ENCODE assay signal across 8 cellular contexts in genomic region chr4:112637552-112637866, GRCh38. TPM values are rescaled to one million over a fixed set of nuclear protein-coding genes. Genes with fewer than 3 reads are reported as not detected.
DNase-seq lines count a peak whose midpoint lies in the region; ATAC-seq, FAIRE-seq and TF ChIP-seq lines count a peak whose summit lies in the region.

No MANE protein-coding gene starts in this region.

- H3K4me1 Mint-ChIP-seq in T-helper 17 cell, result peaks cover 15% of the 10 kb centered on the region
- peaks cover 32% of the 10 kb centered on the region for H3K4me1 Mint-ChIP-seq in stimulated activated naive CD8-positive, alpha-beta T cell treated with anti-CD3 and anti-CD28 coated beads, Interleukin-15, amount 100 ng/mL, for 72 hours

- no peak overlapping the region for H2BK120ac ChIP-seq in mesenchymal stem cell (ENCODE audit: low read depth, low read length)

- H3K9me3 Mint-ChIP-seq in stimulated activated naive CD8-positive, alpha-beta T cell treated with anti-CD3 and anti-CD28 coated beads, Interleukin-15, amount 100 ng/mL, for 72 hours, result no peaks in the 10 kb centered on the region

- peaks cover 6% of the 10 kb centered on the region for H3K36me3 Mint-ChIP-seq in T-helper 17 cell (ENCODE audit: low read depth)

- BruUV-seq in K562 (replicated peaks; lab: Mats Ljungman, UMichigan), result TSS peak; percentile 74

- H3K9ac ChIP-seq in K562 (ENCODE audit: insufficient read depth in 1 of 2, low read depth in 2 of 2, low read length in 2 of 2) (peak overlapping the region; percentile 87 to 98), mesenchymal stem cell (ENCODE audit: low read length) (peak overlapping the region; percentile 95)

- in situ Hi-C loops in K562 (cut with MboI), result loop anchor here (5.0 kb wide), 1 partner anchor 125 kb away; no protein-coding TSS in a partner anchor

- H3K79me2 ChIP-seq in K562 (ENCODE audit: control insufficient read depth, insufficient read depth, low read length), result peaks cover 65% of the 10 kb centered on the region

- no peak overlapping the region for H2BK12ac ChIP-seq in mesenchymal stem cell (ENCODE audit: low read length in 2 of 2)

- TF ChIP-seq EP300 in K562 (IDR thresholded peaks at IDR 0.05; ENCODE audit: low read length), result no peak; the same call in 1 of the 2 replicates

- no peak overlapping the region for H3K4me3 Mint-ChIP-seq in T-helper 17 cell
- no peak overlapping the region for H3K4me3 Mint-ChIP-seq in stimulated activated naive CD8-positive, alpha-beta T cell treated with anti-CD3 and anti-CD28 coated beads, Interleukin-15, amount 100 ng/mL, for 72 hours

- no peak overlapping the region for H3K23ac ChIP-seq in mesenchymal stem cell (ENCODE audit: low read length in 2 of 2)

- no peak for FAIRE-seq in K562 (lab: Jason Lieb, UNC)

- TF ChIP-seq POLR2A in K562 (conservative IDR thresholded peaks at IDR 0.05), result peak; percentile 64

- H3K27me3 ChIP-seq in K562 (ENCODE audit: control insufficient read depth in 2 of 2, insufficient read depth in 2 of 2, low read length in 2 of 2) (no peaks in the 10 kb centered on the region), mesenchymal stem cell (ENCODE audit: control insufficient read depth in 1 of 2, insufficient read depth in 1 of 2, low read length in 2 of 2) (no peaks in the 10 kb centered on the region)

- no peak overlapping the region for H2AK5ac ChIP-seq in mesenchymal stem cell (ENCODE audit: low read length, severe bottlenecking)

- POLR2A ChIA-PET in K562 (lab: Yijun Ruan, JAX), result interaction anchor here (0.6 kb wide), 1 partner anchor 34 kb away, joined by 4 read pairs; no protein-coding TSS in a partner anchor

- peak overlapping the region in 1 of 2 experiments; percentile 34 for H3K18ac ChIP-seq in mesenchymal stem cell (ENCODE audit: low read depth in 1 of 2, low read length in 2 of 2)

- H3K27ac Mint-ChIP-seq in T-helper 17 cell, result no peak overlapping the region
- no peak overlapping the region for H3K27ac Mint-ChIP-seq in stimulated activated naive CD8-positive, alpha-beta T cell treated with anti-CD3 and anti-CD28 coated beads, Interleukin-15, amount 100 ng/mL, for 72 hours

- TF ChIP-seq CTCF in K562 (IDR thresholded peaks at IDR 0.05 in 2 of 3, conservative IDR thresholded peaks at IDR 0.05 in 1 of 3; ENCODE audit: insufficient read depth in 2 of 3, low read depth in 1 of 3, low read length in 3 of 3), result no peak

- CTCF ChIA-PET in K562 (lab: Yijun Ruan, JAX; ENCODE audit: low intra/inter-chr PET ratio), result interaction anchor here (1.0 to 1.3 kb wide), 3 partner anchors 125 to 131 kb away, joined by 3 read pairs; no protein-coding TSS in a partner anchor

- H3K27me3 Mint-ChIP-seq in T-helper 17 cell, result no peaks in the 10 kb centered on the region
- no peaks in the 10 kb centered on the region for H3K27me3 Mint-ChIP-seq in stimulated activated naive CD8-positive, alpha-beta T cell treated with anti-CD3 and anti-CD28 coated beads, Interleukin-15, amount 100 ng/mL, for 72 hours

- H3K4me2 ChIP-seq in K562 (ENCODE audit: insufficient read depth, low read length), result peak overlapping the region; percentile 99
- peak overlapping the region; percentile 77 for H3K4me2 ChIP-seq in mesenchymal stem cell (ENCODE audit: low read length, poor library complexity, severe bottlenecking)

- H3K27ac ChIP-seq in K562 (ENCODE audit: extremely low read depth, low read depth, low read length), result peak overlapping the region; percentile 87
- H3K27ac ChIP-seq in mesenchymal stem cell (ENCODE audit: low read length, poor library complexity, severe bottlenecking), result peak overlapping the region; percentile 80

- DNase-seq in AG20443 (ENCODE audit: low spot score) (peak; percentile 4), K562 (ENCODE audit: extremely low read depth in 1 of 4, low spot score in 3 of 4) (no peak), mesenchymal stem cell (no peak), T-helper 17 cell (no peak), MV-4-11 (lab: John Stamatoyannopoulos, UW) (no peak)
- no peak for DNase-seq in activated naive CD4-positive, alpha-beta T cell treated with Interleukin-2 at 50 U/mL for 16 hours
- DNase-seq in stimulated activated naive CD8-positive, alpha-beta T cell treated with anti-CD3 and anti-CD28 coated beads, Interleukin-15, amount 100 ng/mL, for 72 hours, result no peak

- H3K36me3 ChIP-seq in K562 (ENCODE audit: control insufficient read depth, insufficient read depth, low read length), result peaks cover 11% of the 10 kb centered on the region; the same call in 1 of the 3 replicates
- peaks cover 0 to 12% of the 10 kb centered on the region in 2 experiments for H3K36me3 ChIP-seq in mesenchymal stem cell (ENCODE audit: control insufficient read depth in 1 of 2, insufficient read depth in 2 of 2, low read depth in 1 of 2, low read length in 2 of 2)

- peak overlapping the region in 1 of 2 experiments; percentile 58 for H3K4ac ChIP-seq in mesenchymal stem cell (ENCODE audit: low read depth in 1 of 2, low read length in 2 of 2)

- H2AFZ ChIP-seq in K562 (ENCODE audit: low read depth, low read length) (peak overlapping the region; percentile 89), mesenchymal stem cell (ENCODE audit: low read depth, low read length) (no peak overlapping the region)

- peaks cover 26% of the 10 kb centered on the region for H3K79me1 ChIP-seq in mesenchymal stem cell (replicated peaks; ENCODE audit: low read length, poor library complexity, severe bottlenecking)

- 0% methylated on average over 7 of the region's 8 CpGs for WGBS in K562 (ENCODE audit: insufficient coverage, low coverage, missing lambda C conversion rate)
- 4% methylated on average over 4 of the region's 8 CpGs for WGBS in mesenchymal stem cell

- no peaks in the 10 kb centered on the region for H3K9me1 ChIP-seq in K562 (ENCODE audit: control insufficient read depth, insufficient read depth, low read length)

- no peak overlapping the region for H4K91ac ChIP-seq in mesenchymal stem cell (ENCODE audit: low read length)

- ATAC-seq in HG02938 (IDR thresholded peaks at IDR 0.05; ENCODE audit: unreplicated experiment), result peak; percentile 2
- ATAC-seq in K562, result no peak; the same call in 2 of the 3 replicates
- no peak for ATAC-seq in T-helper 17 cell
- no peak for ATAC-seq in stimulated activated naive CD8-positive, alpha-beta T cell treated with anti-CD3 and anti-CD28 coated beads, Interleukin-15, amount 100 ng/mL, for 72 hours

- intact Hi-C loops in K562 (cut with micrococcal nuclease), result loop anchor here (1.0 to 10.0 kb wide), 3 partner anchors 125 to 533 kb away; no protein-coding TSS in a partner anchor

- peak overlapping the region; percentile 87 for H3K4me3 ChIP-seq in K562
- peak overlapping the region; percentile 60 to 95 for H3K4me3 ChIP-seq in mesenchymal stem cell (ENCODE audit: insufficient read depth in 1 of 2, low read depth in 1 of 2, low read length in 2 of 2)

- H4K20me1 ChIP-seq in K562 (replicated peaks; ENCODE audit: control insufficient read depth, insufficient read depth, low read length), result no peaks in the 10 kb centered on the region

- H3K14ac ChIP-seq in mesenchymal stem cell (ENCODE audit: low read length in 2 of 2), result no peak overlapping the region

- no peak overlapping the region for H2BK15ac ChIP-seq in mesenchymal stem cell (ENCODE audit: low read depth, poor library complexity, severe bottlenecking)

- TF ChIP-seq RAD21 in K562 (CRISPR knock-in tag; conservative IDR thresholded peaks at IDR 0.05 in 1 of 2, IDR thresholded peaks at IDR 0.05 in 1 of 2), result no peak

- H3K4me1 ChIP-seq in K562 (replicated peaks in 1 of 2; ENCODE audit: control insufficient read depth in 2 of 2, insufficient read depth in 2 of 2, low read length in 2 of 2), result peaks cover 2% of the 10 kb centered on the region in 2 experiments; a peak in 2 of 5 replicates
- peaks cover 5% of the 10 kb centered on the region for H3K4me1 ChIP-seq in mesenchymal stem cell (ENCODE audit: control insufficient read depth, insufficient read depth, low read depth, low read length)

- H2BK5ac ChIP-seq in mesenchymal stem cell (ENCODE audit: low read depth, low read length, poor library complexity, severe bottlenecking), result peak overlapping the region; percentile 81

- H3K9me3 ChIP-seq in K562 (replicated peaks; ENCODE audit: control insufficient read depth, insufficient read depth, low read depth, low read length) (no peaks in the 10 kb centered on the region), mesenchymal stem cell (ENCODE audit: control insufficient read depth, low read length) (no peaks in the 10 kb centered on the region), T-helper 17 cell (ENCODE audit: control insufficient read depth, low read length, poor library complexity, severe bottlenecking) (no peaks in the 10 kb centered on the region)

- H4K8ac ChIP-seq in mesenchymal stem cell (ENCODE audit: low read length), result no peak overlapping the region

RNA-seq across cellular contexts. Expression of gene LARP7, which starts 0.6 kb away (rescaled TPM):
- total RNA-seq in K562 (2011; cell fraction: chromatin; rRNA removed; ENCODE audit: low replicate concordance), result 10.7 and 56.0 TPM in 2 replicates
- 4.3 and 6.8 TPM in 2 replicates for total RNA-seq in K562 (2011; cell fraction: nucleolus; rRNA removed)
- total RNA-seq in K562 (2011; cell fraction: nucleoplasm; rRNA removed), result 17.9 and 28.6 TPM in 2 replicates
- total RNA-seq in K562 (2014; rRNA removed) (52.7 and 55.8 TPM in 2 replicates), K562 (2014; rRNA removed; fragmentation: Illumina TruSeq; extraction: Trizol) (64.9 and 81.8 TPM in 2 replicates), K562 (2015; rRNA removed; fragmentation: Illumina TruSeq; extraction: Trizol) (66.6 and 73.0 TPM in 2 replicates), K562 (2021) (30.1 and 32.4 TPM in 2 replicates), T-helper 17 cell (10 to 100 TPM; 32.9 to 51.7 TPM)
- polyA plus RNA-seq in K562 (2011; rRNA removed) (23.7 and 30.5 TPM in 2 replicates), K562 (2014; fragmentation: Illumina TruSeq; extraction: Trizol) (61.9 and 76.9 TPM in 2 replicates), K562 (2014; fragmentation: Nextera tagmentation; extraction: Ambion mirVana) (10 to 100 TPM; 55.5 to 56.0 TPM), K562 (2014; rRNA removed) (42.8 and 64.4 TPM in 2 replicates)
- polyA plus RNA-seq in K562 (2011; cell fraction: cytosol; rRNA removed), result 1.2 and 4.7 TPM in 2 replicates
- polyA plus RNA-seq in K562 (2011; cell fraction: nucleus; rRNA removed), result 6.2 and 12.8 TPM in 2 replicates
- polyA plus RNA-seq in K562 (2012), result 33.5 and 34.6 TPM in 2 replicates
- polyA minus RNA-seq in K562 (2011; rRNA and poly(A)+ RNA removed), result 16.7 and 20.6 TPM in 2 replicates
- polyA minus RNA-seq in K562 (2011; cell fraction: cytosol; rRNA and poly(A)+ RNA removed), result 10.3 and 14.1 TPM in 2 replicates
- polyA minus RNA-seq in K562 (2011; cell fraction: nucleus; rRNA and poly(A)+ RNA removed), result 10.5 and 17.3 TPM in 2 replicates
- polyA plus RNA-seq in mesenchymal stem cell (2013, experiment 1 of 2), result 60.7 TPM
- polyA plus RNA-seq in mesenchymal stem cell (2013, experiment 2 of 2), result 74.8 TPM

RNA-seq across cellular contexts. Expression of gene ZGRF1, which starts 0.8 kb away (rescaled TPM):
- 18.3 and 122 TPM in 2 replicates for total RNA-seq in K562 (2011; cell fraction: chromatin; rRNA removed; ENCODE audit: low replicate concordance)
- total RNA-seq in K562 (2011; cell fraction: nucleolus; rRNA removed), result 9.8 and 16.1 TPM in 2 replicates
- total RNA-seq in K562 (2011; cell fraction: nucleoplasm; rRNA removed), result 29.2 and 32.8 TPM in 2 replicates
- total RNA-seq in K562 (2014; rRNA removed) (13.3 and 13.5 TPM in 2 replicates), K562 (2014; rRNA removed; fragmentation: Illumina TruSeq; extraction: Trizol) (35.2 and 41.3 TPM in 2 replicates), K562 (2015; rRNA removed; fragmentation: Illumina TruSeq; extraction: Trizol) (23.6 and 27.2 TPM in 2 replicates), K562 (2021) (22.0 and 22.7 TPM in 2 replicates), T-helper 17 cell (1 to 10 TPM; 5.1 to 6.5 TPM)
- polyA plus RNA-seq in K562 (2011; rRNA removed) (31.2 and 32.4 TPM in 2 replicates), K562 (2014; fragmentation: Illumina TruSeq; extraction: Trizol) (15.2 and 19.9 TPM in 2 replicates), K562 (2014; fragmentation: Nextera tagmentation; extraction: Ambion mirVana) (10 to 100 TPM in 1 of 2 experiments, 1 to 10 TPM in 1; 8.8 to 12.2 TPM), K562 (2014; rRNA removed) (19.1 and 24.9 TPM in 2 replicates)
- 2.8 and 7.4 TPM in 2 replicates for polyA plus RNA-seq in K562 (2011; cell fraction: cytosol; rRNA removed)
- 36.2 and 59.0 TPM in 2 replicates for polyA plus RNA-seq in K562 (2011; cell fraction: nucleus; rRNA removed)
- 9.6 and 10.3 TPM in 2 replicates for polyA plus RNA-seq in K562 (2012)
- polyA minus RNA-seq in K562 (2011; rRNA and poly(A)+ RNA removed), result 32.6 and 46.7 TPM in 2 replicates
- polyA minus RNA-seq in K562 (2011; cell fraction: cytosol; rRNA and poly(A)+ RNA removed), result 9.1 and 10.7 TPM in 2 replicates
- polyA minus RNA-seq in K562 (2011; cell fraction: nucleus; rRNA and poly(A)+ RNA removed), result 29.9 and 72.0 TPM in 2 replicates
- 1.8 TPM for polyA plus RNA-seq in mesenchymal stem cell (2013, experiment 1 of 2)
- polyA plus RNA-seq in mesenchymal stem cell (2013, experiment 2 of 2), result 1.6 TPM
